ENCODE assay signal across 22 cellular contexts in the genomic region with DNA sequence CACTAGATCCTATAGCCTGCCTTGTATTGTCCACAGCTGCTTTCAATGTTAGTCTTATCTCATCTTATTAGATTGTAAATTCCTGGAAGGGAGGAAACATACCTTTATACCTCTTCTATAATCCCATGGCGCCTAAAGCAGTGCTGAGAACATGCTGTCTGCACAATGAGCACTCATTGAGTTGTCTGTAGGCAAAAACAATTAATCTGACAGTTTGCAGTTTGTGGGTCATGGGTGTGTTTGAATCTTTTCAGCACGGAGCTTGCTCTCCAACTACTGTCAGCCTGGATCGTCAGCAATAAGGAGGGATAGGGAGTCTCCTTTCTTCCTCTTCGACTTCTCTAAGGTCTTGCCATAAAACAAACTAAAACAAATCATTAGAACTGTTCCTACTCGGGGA.
"Had no signal": no experiment of that assay in that cellular context is flagged by ENCODE, and none has a peak within 500 bp of the region (broad histone marks: within the 10 kb centered on the region; RNA-seq: fewer than 3 reads in every experiment).

No MANE protein-coding gene starts in this region.

- H3K27ac ChIP-seq: esophagus squamous epithelium, prostate gland, sigmoid colon, spleen, tibial artery, upper lobe of left lung had no signal

- DNase-seq: cerebellar nuclear complex; cortex of kidney; effector memory CD8-positive, alpha-beta T cell; erythroblast; esophagus squamous epithelium; naive thymus-derived CD4-positive, alpha-beta T cell; right cardiac atrium; sigmoid colon; spleen; stimulated activated CD4-positive, alpha-beta T cell treated with anti-CD3 and anti-CD28 coated beads, Interleukin-4, amount 100 ng/mL, for 4 hours; stimulated activated naive CD8-positive, alpha-beta T cell treated with anti-CD3 and anti-CD28 coated beads, Interleukin-15, Interleukin-2, amounts not matched to agents 100 U/mL and 50 U/mL, for 24 hours; substantia nigra; testis; tibial artery; upper lobe of left lung; uterus had no signal

- ATAC-seq: effector memory CD8-positive, alpha-beta T cell; left lobe of liver; naive thymus-derived CD4-positive, alpha-beta T cell; right cardiac atrium; stimulated activated memory B cell treated with anti-CD40 and anti-IgM and Interleukin-4, amounts not matched to agents 10 μg/mL and 1 μg/mL and 100 μg/mL, for 72 hours; stimulated activated naive CD8-positive, alpha-beta T cell treated with anti-CD3 and anti-CD28 coated beads, Interleukin-15, Interleukin-2, amounts not matched to agents 100 U/mL and 50 U/mL, for 24 hours had no signal

- H3K27me3 ChIP-seq: esophagus squamous epithelium, sigmoid colon, testis, tibial artery, upper lobe of left lung, uterus had no signal

- H3K4me1 ChIP-seq: esophagus squamous epithelium, prostate gland, sigmoid colon, spleen, testis, tibial artery, upper lobe of left lung, uterus had no signal

- H3K9me3 ChIP-seq: esophagus squamous epithelium, prostate gland, sigmoid colon, spleen, testis, tibial artery, upper lobe of left lung, uterus had no signal

- FAIRE-seq: frontal cortex, keratinocyte had no signal

- H3K36me3 ChIP-seq: esophagus squamous epithelium, prostate gland, sigmoid colon, spleen, tibial artery, upper lobe of left lung, uterus had no signal

- H3K4me3 ChIP-seq: esophagus squamous epithelium, lung, prostate gland, sigmoid colon, spleen, testis, tibial artery, upper lobe of left lung, uterus had no signal
